ENCODE assay signal across 1 cellular context in the genomic region with DNA sequence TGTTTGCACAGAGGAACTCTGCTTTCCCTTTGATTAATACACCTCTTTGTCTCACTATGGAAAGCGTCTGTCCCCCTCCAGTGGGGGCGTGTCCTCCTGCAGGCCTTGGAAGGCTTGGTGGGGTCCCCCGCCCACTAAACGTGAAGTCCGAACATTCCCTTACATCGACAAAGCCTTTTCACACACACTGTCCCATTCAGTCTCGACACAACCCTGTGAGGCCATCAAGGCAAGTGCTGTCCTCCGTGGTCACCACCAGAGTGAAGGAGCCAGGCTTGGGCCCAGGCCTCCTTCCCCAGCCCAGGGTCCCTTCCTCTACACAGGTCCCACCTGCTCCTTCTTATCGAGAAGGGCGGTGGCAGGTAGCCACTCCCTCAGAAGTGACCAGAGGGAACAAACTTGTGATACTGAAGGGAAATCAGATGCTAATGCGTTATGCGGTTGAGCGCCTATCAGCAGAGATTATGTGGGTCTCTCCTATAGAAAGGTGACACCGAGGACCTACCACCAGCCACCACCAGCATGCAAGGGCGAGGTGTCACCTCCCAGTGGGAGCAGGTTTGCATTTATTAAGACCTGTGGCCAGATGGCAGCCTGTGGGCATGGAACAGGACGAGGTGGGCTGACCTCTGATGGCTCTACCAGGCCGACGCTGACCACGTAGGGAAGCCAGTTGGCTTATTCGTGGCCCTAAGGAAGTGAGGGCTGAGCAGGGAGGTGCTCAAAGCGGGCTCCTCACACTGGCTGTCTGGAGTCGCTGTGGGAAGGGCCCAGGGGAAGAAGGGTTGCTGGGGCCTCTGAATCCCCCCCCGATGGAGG.
TF ChIP-seq lines count a peak whose summit lies in the region.

No MANE protein-coding gene starts in this region.

TF ChIP-seq in H1, 55 proteins besides CTCF, POLR2A, EP300 and RAD21:
- TF ChIP-seq PHF8 (conservative IDR thresholded peaks at IDR 0.05; ENCODE audit: low read depth, low read length) (no peak), JUN (IDR thresholded peaks at IDR 0.05; ENCODE audit: low read depth, low read length) (no peak), RBBP5 (IDR thresholded peaks at IDR 0.05; ENCODE audit: borderline replicate concordance, low read depth, low read length) (no peak), RXRA (IDR thresholded peaks at IDR 0.05; ENCODE audit: insufficient read depth, low read depth, low read length) (no peak), CHD1 (IDR thresholded peaks at IDR 0.05; ENCODE audit: low read depth, low read length) (no peak)
- TF ChIP-seq, protein P1, sequence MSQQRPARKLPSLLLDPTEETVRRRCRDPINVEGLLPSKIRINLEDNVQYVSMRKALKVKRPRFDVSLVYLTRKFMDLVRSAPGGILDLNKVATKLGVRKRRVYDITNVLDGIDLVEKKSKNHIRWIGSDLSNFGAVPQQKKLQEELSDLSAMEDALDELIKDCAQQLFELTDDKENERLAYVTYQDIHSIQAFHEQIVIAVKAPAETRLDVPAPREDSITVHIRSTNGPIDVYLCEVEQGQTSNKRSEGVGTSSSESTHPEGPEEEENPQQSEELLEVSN (IDR thresholded peaks at IDR 0.05): no peak
